ENCODE assay signal across 28 cellular contexts in the genomic region with DNA sequence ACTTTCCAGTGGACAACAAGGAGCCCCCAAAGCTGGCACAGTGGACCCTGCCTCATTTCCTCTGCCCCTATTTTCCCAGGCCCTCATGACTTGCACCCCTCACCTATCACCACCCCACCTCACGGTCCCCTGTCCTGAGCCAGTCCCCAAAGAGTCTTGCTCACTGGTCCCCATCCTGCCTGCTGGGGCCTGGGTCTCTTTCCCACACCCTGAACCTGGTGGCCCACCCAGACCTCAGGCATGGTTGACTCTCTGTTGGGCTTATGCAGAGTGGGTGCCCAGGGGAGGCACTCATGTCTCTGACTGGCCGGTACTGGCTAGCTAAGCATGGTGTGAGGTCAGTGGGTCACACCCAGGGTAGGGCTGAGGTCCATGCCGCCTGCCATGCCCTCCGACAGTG.
DNase-seq lines count a peak whose midpoint lies in the region; ATAC-seq and TF ChIP-seq lines count a peak whose summit lies in the region.
"Had no signal": no experiment of that assay in that cellular context is flagged by ENCODE, and none has a peak within 500 bp of the region (broad histone marks: within the 10 kb centered on the region; RNA-seq: fewer than 3 reads in every experiment).

No MANE protein-coding gene starts in this region.

- H3K27me3 Mint-ChIP-seq in activated naive CD8-positive, alpha-beta T cell treated with anti-CD3 and anti-CD28 coated beads, Interleukin-2, amount 10 ng/mL, durations not matched to agents 7 days and 5 days = peaks cover 5% of the 10 kb centered on the region
- peaks cover 46% of the 10 kb centered on the region for H3K27me3 Mint-ChIP-seq in activated naive CD8-positive, alpha-beta T cell treated with anti-CD3 and anti-CD28 coated beads, Interleukin-2, amount 50 U/mL, for 24 hours
- H3K27me3 Mint-ChIP-seq in activated B cell treated with CpG ODN at 0.5 μM for 24 hours (no peaks in the 10 kb centered on the region), MCF 10A (ENCODE audit: insufficient read depth, unreplicated experiment) (no peaks in the 10 kb centered on the region)
- H3K27me3 Mint-ChIP-seq: stimulated activated memory B cell treated with anti-CD40 and anti-IgM and Interleukin-4, amounts not matched to agents 10 μg/mL and 1 μg/mL and 100 μg/mL, for 72 hours had no signal

- peak overlapping the region; percentile 82 for H2BK120ac ChIP-seq in mesenchymal stem cell (ENCODE audit: low read depth, low read length)

- H2BK15ac ChIP-seq in mesenchymal stem cell (ENCODE audit: low read depth, poor library complexity, severe bottlenecking) = peak overlapping the region; percentile 82

- H3K36me3 ChIP-seq in mesenchymal stem cell (ENCODE audit: control insufficient read depth in 1 of 2, insufficient read depth in 2 of 2, low read depth in 1 of 2, low read length in 2 of 2) (no peaks in the 10 kb centered on the region), thyroid gland (no peaks in the 10 kb centered on the region)
- H3K36me3 ChIP-seq: esophagus muscularis mucosa, gastrocnemius medialis, HAP-1, SJCRH30 had no signal

- no peaks in the 10 kb centered on the region for H3K9me3 ChIP-seq in mesenchymal stem cell (ENCODE audit: control insufficient read depth, low read length)
- no peaks in the 10 kb centered on the region for H3K9me3 ChIP-seq in thyroid gland
- H3K9me3 ChIP-seq: esophagus muscularis mucosa, gastrocnemius medialis, HAP-1, SJCRH30 had no signal

- no peak overlapping the region for H3K4me2 ChIP-seq in mesenchymal stem cell (ENCODE audit: low read length, poor library complexity, severe bottlenecking)

- H2BK5ac ChIP-seq in mesenchymal stem cell (ENCODE audit: low read depth, low read length, poor library complexity, severe bottlenecking) = no peak overlapping the region

- peak overlapping the region; percentile 91 for H2AK5ac ChIP-seq in mesenchymal stem cell (ENCODE audit: low read length, severe bottlenecking)

- H3K4me3 Mint-ChIP-seq in activated naive CD8-positive, alpha-beta T cell treated with anti-CD3 and anti-CD28 coated beads, Interleukin-2, amount 10 ng/mL, durations not matched to agents 7 days and 5 days = no peak overlapping the region
- no peak overlapping the region for H3K4me3 Mint-ChIP-seq in activated naive CD8-positive, alpha-beta T cell treated with anti-CD3 and anti-CD28 coated beads, Interleukin-2, amount 50 U/mL, for 24 hours
- H3K4me3 Mint-ChIP-seq in activated B cell treated with CpG ODN at 0.5 μM for 24 hours (no peak overlapping the region), MCF 10A (ENCODE audit: unreplicated experiment) (no peak overlapping the region)
- H3K4me3 Mint-ChIP-seq: activated CD4-positive, alpha-beta T cell treated with anti-CD3 and anti-CD28 coated beads, Interleukin-2, amount 10 ng/mL, durations not matched to agents 7 days and 5 days; activated naive CD8-positive, alpha-beta T cell treated with anti-CD3 and anti-CD28 coated beads for 36 hours; activated T-cell treated with anti-CD3 and anti-CD28 coated beads, Interleukin-2, amount 50 U/mL, for 24 hours; natural killer cell treated with Interleukin-12 subunit alpha and Interleukin-12 subunit beta and Interleukin-15 and Interleukin-18, amount 100 ng/mL, for 72 hours; stimulated activated memory B cell treated with anti-CD40 and anti-IgM and Interleukin-4, amounts not matched to agents 10 μg/mL and 1 μg/mL and 100 μg/mL, for 72 hours; WTC11 had no signal

- no peak for ATAC-seq in activated naive CD8-positive, alpha-beta T cell treated with anti-CD3 and anti-CD28 coated beads, Interleukin-2, amount 10 ng/mL, durations not matched to agents 7 days and 5 days (ENCODE audit: low read depth)
- no peak for ATAC-seq in activated naive CD8-positive, alpha-beta T cell treated with anti-CD3 and anti-CD28 coated beads, Interleukin-2, amount 50 U/mL, for 24 hours
- no peak for ATAC-seq in activated B cell treated with CpG ODN at 0.5 μM for 24 hours (ENCODE audit: low read depth)
- no peak for ATAC-seq in GM18498 (IDR thresholded peaks at IDR 0.05; ENCODE audit: unreplicated experiment)
- ATAC-seq: natural killer cell treated with Interleukin-12 subunit alpha and Interleukin-12 subunit beta and Interleukin-15 and Interleukin-18, amount 100 ng/mL, for 72 hours; stimulated activated memory B cell treated with anti-CD40 and anti-IgM and Interleukin-4, amounts not matched to agents 10 μg/mL and 1 μg/mL and 100 μg/mL, for 72 hours; WTC11 had no signal

- no peak overlapping the region for H3K23ac ChIP-seq in mesenchymal stem cell (ENCODE audit: low read length in 2 of 2)

- no TSS peak for BruUV-seq in MCF 10A (replicated peaks; lab: Mats Ljungman, UMichigan)

- DNase-seq in activated naive CD8-positive, alpha-beta T cell treated with anti-CD3 and anti-CD28 coated beads, Interleukin-2, amount 10 ng/mL, durations not matched to agents 7 days and 5 days = no peak
- DNase-seq in activated naive CD8-positive, alpha-beta T cell treated with anti-CD3 and anti-CD28 coated beads, Interleukin-2, amount 50 U/mL, for 24 hours = no peak
- DNase-seq in activated B cell treated with CpG ODN at 0.5 μM for 24 hours = no peak
- DNase-seq in mesenchymal stem cell = no peak
- no peak for DNase-seq in thyroid gland
- DNase-seq in NCI-H748 (lab: John Stamatoyannopoulos, UW; ENCODE audit: unreplicated experiment) = no peak
- DNase-seq in MCF 10A (ENCODE audit: unreplicated experiment) = no peak
- DNase-seq: activated CD4-positive, alpha-beta T cell treated with anti-CD3 and anti-CD28 coated beads, Interleukin-2, amount 10 ng/mL, durations not matched to agents 7 days and 5 days; activated gamma-delta T cell; activated naive CD8-positive, alpha-beta T cell treated with anti-CD3 and anti-CD28 coated beads for 36 hours; activated T-cell treated with anti-CD3 and anti-CD28 coated beads, Interleukin-2, amount 50 U/mL, for 24 hours; AML-193; caudate nucleus; dermis blood vessel endothelial cell; DMS 273 treated with DMSO at 0.1 percent for 48 hours; gastrocnemius medialis; kidney; NCI-H1436 treated with DMSO at 0.1 percent for 48 hours; NCI-H2107; NCI-H345; NCI-H82; SJCRH30 had no signal

- H3K27me3 ChIP-seq in mesenchymal stem cell (ENCODE audit: control insufficient read depth in 1 of 2, insufficient read depth in 1 of 2, low read length in 2 of 2) (no peaks in the 10 kb centered on the region), thyroid gland (no peaks in the 10 kb centered on the region)
- H3K27me3 ChIP-seq: esophagus muscularis mucosa, gastrocnemius medialis, SJCRH30 had no signal

- peak overlapping the region; percentile 93 to 100 for H2BK12ac ChIP-seq in mesenchymal stem cell (ENCODE audit: low read length in 2 of 2)

- H3K79me1 ChIP-seq in mesenchymal stem cell (replicated peaks; ENCODE audit: low read length, poor library complexity, severe bottlenecking) = peaks cover 1% of the 10 kb centered on the region

- H3K18ac ChIP-seq in mesenchymal stem cell (ENCODE audit: low read depth in 1 of 2, low read length in 2 of 2) = peak overlapping the region; percentile 90 to 92

- H3K4me1 ChIP-seq in mesenchymal stem cell (ENCODE audit: control insufficient read depth, insufficient read depth, low read depth, low read length) = peaks cover 40% of the 10 kb centered on the region
- peaks cover 80 to 90% of the 10 kb centered on the region in 2 donors for H3K4me1 ChIP-seq in thyroid gland

- H2AFZ ChIP-seq in mesenchymal stem cell (ENCODE audit: low read depth, low read length) = no peak overlapping the region

- peak overlapping the region; percentile 73 for H4K8ac ChIP-seq in mesenchymal stem cell (ENCODE audit: low read length)

- intact Hi-C loops in activated B cell treated with CpG ODN at 0.5 μM for 24 hours (cut with micrococcal nuclease) = no loop called here
- intact Hi-C loops in thyroid gland (cut with DNase I) = no loop called here
- intact Hi-C loops in MCF 10A (cut with micrococcal nuclease) = no loop called here

- no peak for TF ChIP-seq POLR2A in thyroid gland (IDR thresholded peaks at IDR 0.05)

- no peak overlapping the region for H3K9ac ChIP-seq in mesenchymal stem cell (ENCODE audit: low read length)

- POLR2A ChIA-PET in activated naive CD8-positive, alpha-beta T cell treated with anti-CD3 and anti-CD28 coated beads, Interleukin-2, amount 10 ng/mL, durations not matched to agents 7 days and 5 days (lab: Charles Lee) = interaction anchor here (0.9 kb wide), 1 partner anchor 85 kb away, joined by 3 read pairs; no protein-coding TSS in a partner anchor
- POLR2A ChIA-PET in activated B cell treated with CpG ODN at 0.5 μM for 24 hours (lab: Charles Lee) = interaction anchor here (0.5 kb wide), 1 partner anchor 449 kb away, joined by 4 read pairs; no protein-coding TSS in a partner anchor
- POLR2A ChIA-PET in MCF 10A (lab: Yijun Ruan, JAX) = interaction anchor here (0.7 to 1.0 kb wide), 3 partner anchors 11 to 48 kb away, joined by 3 to 4 read pairs (median 3); no protein-coding TSS in a partner anchor

- CTCF ChIA-PET in activated B cell treated with CpG ODN at 0.5 μM for 24 hours (lab: Charles Lee) = no interaction called here
- CTCF ChIA-PET in MCF 10A (lab: Yijun Ruan, JAX) = no interaction called here

- H3K27ac Mint-ChIP-seq in activated naive CD8-positive, alpha-beta T cell treated with anti-CD3 and anti-CD28 coated beads, Interleukin-2, amount 10 ng/mL, durations not matched to agents 7 days and 5 days = peak overlapping the region; percentile 28
- H3K27ac Mint-ChIP-seq in activated naive CD8-positive, alpha-beta T cell treated with anti-CD3 and anti-CD28 coated beads, Interleukin-2, amount 50 U/mL, for 24 hours = no peak overlapping the region
- H3K27ac Mint-ChIP-seq in activated B cell treated with CpG ODN at 0.5 μM for 24 hours (peak overlapping the region; percentile 30), MCF 10A (ENCODE audit: low read depth, unreplicated experiment) (no peak overlapping the region)
- H3K27ac Mint-ChIP-seq: activated CD4-positive, alpha-beta T cell treated with anti-CD3 and anti-CD28 coated beads, Interleukin-2, amount 10 ng/mL, durations not matched to agents 7 days and 5 days; activated naive CD8-positive, alpha-beta T cell treated with anti-CD3 and anti-CD28 coated beads for 36 hours; activated T-cell treated with anti-CD3 and anti-CD28 coated beads, Interleukin-2, amount 50 U/mL, for 24 hours; WTC11 had no signal

- H4K91ac ChIP-seq in mesenchymal stem cell (ENCODE audit: low read length) = peak overlapping the region; percentile 97

- no peaks in the 10 kb centered on the region for H3K36me3 Mint-ChIP-seq in activated naive CD8-positive, alpha-beta T cell treated with anti-CD3 and anti-CD28 coated beads, Interleukin-2, amount 10 ng/mL, durations not matched to agents 7 days and 5 days
- H3K36me3 Mint-ChIP-seq in activated naive CD8-positive, alpha-beta T cell treated with anti-CD3 and anti-CD28 coated beads, Interleukin-2, amount 50 U/mL, for 24 hours (ENCODE audit: low read depth) = peaks cover 4% of the 10 kb centered on the region
- H3K36me3 Mint-ChIP-seq in activated B cell treated with CpG ODN at 0.5 μM for 24 hours (ENCODE audit: low read depth) (no peaks in the 10 kb centered on the region), MCF 10A (ENCODE audit: insufficient read depth, unreplicated experiment) (no peaks in the 10 kb centered on the region)
- H3K36me3 Mint-ChIP-seq: natural killer cell treated with Interleukin-12 subunit alpha and Interleukin-12 subunit beta and Interleukin-15 and Interleukin-18, amount 100 ng/mL, for 72 hours; stimulated activated memory B cell treated with anti-CD40 and anti-IgM and Interleukin-4, amounts not matched to agents 10 μg/mL and 1 μg/mL and 100 μg/mL, for 72 hours; WTC11 had no signal

- H3K27ac ChIP-seq in mesenchymal stem cell (ENCODE audit: low read length, poor library complexity, severe bottlenecking) (no peak overlapping the region), thyroid gland (peak overlapping the region; percentile 71 to 87 (median 77))
- H3K27ac ChIP-seq: gastrocnemius medialis, SJCRH30 had no signal

- WGBS in mesenchymal stem cell = 97% methylated on average over 4 of the region's 4 CpGs
- 96 to 100% methylated on average over 1 to 4 of the region's 4 CpGs for WGBS in thyroid gland, 2 donors

- H3K14ac ChIP-seq in mesenchymal stem cell (ENCODE audit: low read length in 2 of 2) = peak overlapping the region in 1 of 2 experiments; percentile 5

- TF ChIP-seq CTCF in activated B cell treated with CpG ODN at 0.5 μM for 24 hours (IDR thresholded peaks at IDR 0.05) (no peak), thyroid gland (IDR thresholded peaks at IDR 0.05) (no peak), MCF 10A (IDR thresholded peaks at IDR 0.05; ENCODE audit: unreplicated experiment) (no peak)

- peaks cover 60% of the 10 kb centered on the region for H3K4me1 Mint-ChIP-seq in activated naive CD8-positive, alpha-beta T cell treated with anti-CD3 and anti-CD28 coated beads, Interleukin-2, amount 10 ng/mL, durations not matched to agents 7 days and 5 days
- H3K4me1 Mint-ChIP-seq in activated naive CD8-positive, alpha-beta T cell treated with anti-CD3 and anti-CD28 coated beads, Interleukin-2, amount 50 U/mL, for 24 hours = peaks cover 47% of the 10 kb centered on the region
- H3K4me1 Mint-ChIP-seq in activated B cell treated with CpG ODN at 0.5 μM for 24 hours (peaks cover 57% of the 10 kb centered on the region), MCF 10A (ENCODE audit: insufficient read depth, unreplicated experiment) (peaks cover 16% of the 10 kb centered on the region)

- H3K4ac ChIP-seq in mesenchymal stem cell (ENCODE audit: low read depth in 1 of 2, low read length in 2 of 2) = peak overlapping the region; percentile 5 to 96

- H3K9me3 Mint-ChIP-seq in activated naive CD8-positive, alpha-beta T cell treated with anti-CD3 and anti-CD28 coated beads, Interleukin-2, amount 10 ng/mL, durations not matched to agents 7 days and 5 days = no peaks in the 10 kb centered on the region
- H3K9me3 Mint-ChIP-seq in activated naive CD8-positive, alpha-beta T cell treated with anti-CD3 and anti-CD28 coated beads, Interleukin-2, amount 50 U/mL, for 24 hours = peaks cover 3% of the 10 kb centered on the region
- H3K9me3 Mint-ChIP-seq in activated B cell treated with CpG ODN at 0.5 μM for 24 hours = no peaks in the 10 kb centered on the region
- H3K9me3 Mint-ChIP-seq in MCF 10A (ENCODE audit: unreplicated experiment) = no peaks in the 10 kb centered on the region
- H3K9me3 Mint-ChIP-seq: activated CD4-positive, alpha-beta T cell treated with anti-CD3 and anti-CD28 coated beads, Interleukin-2, amount 10 ng/mL, durations not matched to agents 7 days and 5 days; natural killer cell treated with Interleukin-12 subunit alpha and Interleukin-12 subunit beta and Interleukin-15 and Interleukin-18, amount 100 ng/mL, for 72 hours; stimulated activated memory B cell treated with anti-CD40 and anti-IgM and Interleukin-4, amounts not matched to agents 10 μg/mL and 1 μg/mL and 100 μg/mL, for 72 hours; WTC11 had no signal

- H3K4me3 ChIP-seq in mesenchymal stem cell (ENCODE audit: insufficient read depth in 1 of 2, low read depth in 1 of 2, low read length in 2 of 2) (no peak overlapping the region), thyroid gland (replicated peaks in 1 of 3) (no peak overlapping the region)
- H3K4me3 ChIP-seq: esophagus muscularis mucosa, gastrocnemius medialis, HAP-1, SJCRH30 had no signal

Comparison
In these comparisons a context has a peak if more than half of its experiments do, and no peak if none do; other contexts are left out.
1. H3K27ac Mint-ChIP-seq: peak in activated naive CD8-positive, alpha-beta T cell treated with anti-CD3 and anti-CD28 coated beads, Interleukin-2, amount 10 ng/mL, durations not matched to agents 7 days and 5 days (single experiment) and activated B cell treated with CpG ODN at 0.5 μM for 24 hours (single experiment); none in activated naive CD8-positive, alpha-beta T cell treated with anti-CD3 and anti-CD28 coated beads, Interleukin-2, amount 50 U/mL, for 24 hours (single experiment) and MCF 10A (single experiment).